In genomic region chr14:99982449-99983250, GRCh38 we compare ENCODE assay signal across 8 cellular contexts.
DNase-seq lines count a peak whose midpoint lies in the region; ATAC-seq and TF ChIP-seq lines count a peak whose summit lies in the region.

No MANE protein-coding gene starts in this region.

- intact Hi-C loops in left cardiac atrium (cut with DNase I), result loop anchor here (1.0 to 10.0 kb wide), 6 partner anchors 45 to 402 kb away; no protein-coding TSS in a partner anchor

- no peaks in the 10 kb centered on the region for H3F3A ChIP-seq in SU-DHL-6 (ENCODE audit: insufficient read depth)

- H4K20me1 ChIP-seq in SU-DHL-6 (ENCODE audit: low read depth, low read length), result no peaks in the 10 kb centered on the region

- no peaks in the 10 kb centered on the region for H3K27me3 ChIP-seq in SU-DHL-6 (ENCODE audit: low read length)

- H3K36me3 ChIP-seq in SU-DHL-6 (ENCODE audit: low read length), result no peaks in the 10 kb centered on the region

- H3K9me2 ChIP-seq in SU-DHL-6 (replicated peaks; ENCODE audit: insufficient read depth, low read length), result no peaks in the 10 kb centered on the region

- no peaks in the 10 kb centered on the region for H3K79me2 ChIP-seq in SU-DHL-6 (ENCODE audit: insufficient read depth, low read length)

- ATAC-seq in left cardiac atrium, result peak; percentile 86 to 87
- no peak for ATAC-seq in GM21367 (IDR thresholded peaks at IDR 0.05; ENCODE audit: unreplicated experiment)

- H2AFZ ChIP-seq in SU-DHL-6 (ENCODE audit: low read depth, low read length, severe bottlenecking), result no peak overlapping the region

- no peak overlapping the region for H3K9ac ChIP-seq in SU-DHL-6 (ENCODE audit: low read length)

- no peaks in the 10 kb centered on the region for H3K9me3 ChIP-seq in SU-DHL-6 (ENCODE audit: insufficient read depth, low read length)

- no peak overlapping the region for H3K27ac ChIP-seq in SU-DHL-6 (ENCODE audit: low read depth, low read length)

- H3K4me2 ChIP-seq in SU-DHL-6 (ENCODE audit: low read depth, low read length, poor library complexity, severe bottlenecking), result no peak overlapping the region

- H3K4me3 ChIP-seq in SU-DHL-6 (ENCODE audit: insufficient read depth, low read length, poor library complexity, severe bottlenecking), result no peak overlapping the region
- H3K4me3 ChIP-seq in skeletal muscle cell (ENCODE audit: low read depth, low read length), result no peak overlapping the region

- peak; percentile 60 for TF ChIP-seq CTCF in SU-DHL-6 (IDR thresholded peaks at IDR 0.05; ENCODE audit: insufficient read depth, low read length, poor library complexity, severe bottlenecking)

- DNase-seq in DMS79 (lab: John Stamatoyannopoulos, UW) (peak; percentile 45), H4 (ENCODE audit: low spot score) (peak; percentile 47), NCI-H1092 (lab: John Stamatoyannopoulos, UW) (peak; percentile 9), left cardiac atrium (peak; percentile 33), skeletal muscle cell (ENCODE audit: low read depth) (peak; percentile 25)
- peak; percentile 34 for DNase-seq in activated naive CD8-positive, alpha-beta T cell treated with anti-CD3 and anti-CD28 coated beads, Interleukin-2, amount 50 U/mL, for 16 hours (ENCODE audit: low read depth, low spot score)
